In the genomic region with DNA sequence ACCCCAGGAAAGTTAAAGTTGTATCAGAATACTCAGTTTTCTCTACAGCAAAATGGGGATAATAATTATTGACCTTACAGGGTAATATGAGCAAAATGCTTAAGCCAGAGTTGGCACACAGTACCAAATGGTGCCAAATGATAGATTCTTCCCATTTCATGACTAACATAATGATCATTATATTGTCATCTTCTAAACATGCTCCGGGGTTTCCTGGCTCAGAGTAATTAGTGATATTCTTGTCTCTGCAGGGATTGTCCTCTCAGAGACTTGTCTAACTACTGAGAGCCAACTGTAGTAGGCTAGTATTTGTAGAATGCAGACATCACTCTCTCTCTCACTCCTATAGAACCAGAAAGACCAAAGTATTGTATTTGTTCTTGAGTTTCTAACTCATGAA, we compare ENCODE assay signal across 10 cellular contexts. TPM values are rescaled to one million over a fixed set of nuclear protein-coding genes. Genes with fewer than 3 reads are reported as not detected.
"Had no signal": no experiment of that assay in that cellular context is flagged by ENCODE, and none has a peak within 500 bp of the region (broad histone marks: within the 10 kb centered on the region; RNA-seq: fewer than 3 reads in every experiment).

No MANE protein-coding gene starts in this region.

- H3K27ac ChIP-seq: GM23248, HL-60 had no signal

- H3K4me3 ChIP-seq: GM23248, HAP-1 had no signal

- H3K36me3 Mint-ChIP-seq: IgD-negative memory B cell had no signal

- DNase-seq: GM23248, GOT3, H7, HFFc6 had no signal

- H3K4me1 Mint-ChIP-seq: IgD-negative memory B cell had no signal

- ATAC-seq: HCT116, HepG2 had no signal

- H3K27ac Mint-ChIP-seq: HFFc6, IgD-negative memory B cell had no signal

- H3K27me3 Mint-ChIP-seq: IgD-negative memory B cell had no signal

- H3K9ac ChIP-seq: GM23248 had no signal

- H3K4me3 Mint-ChIP-seq: HFFc6, IgD-negative memory B cell had no signal

- H3K36me3 ChIP-seq: HAP-1 had no signal

- H2AFZ ChIP-seq: GM23248 had no signal

- H3K9me3 ChIP-seq: HAP-1 had no signal

RNA-seq across cellular contexts. Expression of gene PPP2R2B, which starts 25.2 kb away (rescaled TPM):
- total RNA-seq: HepG2, HFFc6, HT1080 had no signal
- polyA plus RNA-seq: HepG2 had no signal
